27 cellular contexts compared by ENCODE assay signal in the genomic region with DNA sequence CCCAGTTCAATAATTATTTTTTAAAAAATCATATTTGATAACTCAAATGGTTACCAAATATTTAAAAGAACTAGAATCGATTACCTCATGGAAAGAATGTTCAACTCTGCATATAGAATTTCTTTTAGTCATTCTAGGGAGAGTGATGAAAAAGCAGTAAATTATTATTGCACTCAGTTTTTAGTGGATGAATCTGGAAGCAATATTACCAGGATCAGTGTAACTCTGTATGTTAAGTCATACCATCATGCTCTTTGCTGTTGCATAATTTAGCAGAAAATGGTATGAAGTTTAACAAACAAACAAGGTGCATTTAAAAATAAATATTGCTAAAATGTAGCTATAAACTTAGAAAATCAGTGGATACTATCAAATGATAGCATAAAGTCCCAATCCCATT.
"Had no signal": no experiment of that assay in that cellular context is flagged by ENCODE, and none has a peak within 500 bp of the region (broad histone marks: within the 10 kb centered on the region; RNA-seq: fewer than 3 reads in every experiment).

No MANE protein-coding gene starts in this region.

- H3K9ac ChIP-seq: neural progenitor cell, parathyroid adenoma had no signal

- H3K4me3 Mint-ChIP-seq: naive thymus-derived CD4-positive, alpha-beta T cell; natural killer cell; nephron; neural progenitor cell; stimulated activated effector memory CD8-positive, alpha-beta T cell treated with anti-CD3 and anti-CD28 coated beads, Interleukin-12 subunit alpha, Interleukin-12 subunit beta, amount 100 ng/mL, for 72 hours; stimulated activated naive B cell treated with anti-CD40 and anti-IgM and Interleukin-4, amounts not matched to agents 10 μg/mL and 1 μg/mL and 100 μg/mL, for 72 hours; stimulated activated naive CD8-positive, alpha-beta T cell treated with anti-CD3 and anti-CD28 coated beads, Interleukin-15, Interleukin-2, amounts not matched to agents 100 ng/mL and 50 ng/mL, for 24 hours had no signal

- H3K27ac Mint-ChIP-seq: naive thymus-derived CD4-positive, alpha-beta T cell; natural killer cell; neural progenitor cell; stimulated activated effector memory CD8-positive, alpha-beta T cell treated with anti-CD3 and anti-CD28 coated beads, Interleukin-12 subunit alpha, Interleukin-12 subunit beta, amount 100 ng/mL, for 72 hours; stimulated activated naive B cell treated with anti-CD40 and anti-IgM and Interleukin-4, amounts not matched to agents 10 μg/mL and 1 μg/mL and 100 μg/mL, for 72 hours; stimulated activated naive CD8-positive, alpha-beta T cell treated with anti-CD3 and anti-CD28 coated beads, Interleukin-15, Interleukin-2, amounts not matched to agents 100 ng/mL and 50 ng/mL, for 24 hours had no signal

- H3K9me3 ChIP-seq: ovary, prostate gland, right lobe of liver, sigmoid colon, stomach, thoracic aorta, thyroid gland, tibial nerve, upper lobe of left lung, vagina had no signal

- H3K4me1 ChIP-seq: neural progenitor cell, parathyroid adenoma, prostate gland, right lobe of liver, thyroid gland, vagina had no signal

- H3K4me3 ChIP-seq: neural progenitor cell, ovary, prostate gland, right lobe of liver, sigmoid colon, stomach, thoracic aorta, thyroid gland, tibial nerve, upper lobe of left lung, vagina had no signal

- H3K27me3 ChIP-seq: neural progenitor cell, ovary, right lobe of liver, sigmoid colon, stomach, thyroid gland, tibial nerve, upper lobe of left lung, vagina had no signal

- H3K36me3 Mint-ChIP-seq: natural killer cell; neural progenitor cell; stimulated activated effector memory CD8-positive, alpha-beta T cell treated with anti-CD3 and anti-CD28 coated beads, Interleukin-12 subunit alpha, Interleukin-12 subunit beta, amount 100 ng/mL, for 72 hours; stimulated activated naive B cell treated with anti-CD40 and anti-IgM and Interleukin-4, amounts not matched to agents 10 μg/mL and 1 μg/mL and 100 μg/mL, for 72 hours had no signal

- DNase-seq: naive thymus-derived CD4-positive, alpha-beta T cell; natural killer cell; occipital lobe; ovary; posterior cingulate gyrus; right cardiac atrium; right lobe of liver; sigmoid colon; small intestine; stimulated activated CD4-positive, alpha-beta T cell treated with anti-CD3 and anti-CD28 coated beads, Interleukin-1b, Interleukin-23, amount 100 ng/mL, for 48 hours; stimulated activated CD4-positive, alpha-beta T cell treated with anti-CD3 and anti-CD28 coated beads, Interleukin-4, amount 100 ng/mL, for 24 hours; stimulated activated naive B cell treated with anti-CD40 and anti-IgM and Interleukin-4, amounts not matched to agents 10 μg/mL and 1 μg/mL and 100 μg/mL, for 72 hours; stimulated activated naive CD4-positive, alpha-beta T cell treated with Interleukin-2 at 50 U/mL for 16 hours; stomach; thyroid gland; trophoblast cell; upper lobe of left lung had no signal

- H3K9me3 Mint-ChIP-seq: natural killer cell; nephron; neural progenitor cell; stimulated activated effector memory CD8-positive, alpha-beta T cell treated with anti-CD3 and anti-CD28 coated beads, Interleukin-12 subunit alpha, Interleukin-12 subunit beta, amount 100 ng/mL, for 72 hours; stimulated activated naive CD8-positive, alpha-beta T cell treated with anti-CD3 and anti-CD28 coated beads, Interleukin-15, Interleukin-2, amounts not matched to agents 100 ng/mL and 50 ng/mL, for 24 hours had no signal

- H3K36me3 ChIP-seq: neural progenitor cell, ovary, prostate gland, right lobe of liver, sigmoid colon, stomach, thoracic aorta, thyroid gland, tibial nerve, upper lobe of left lung, vagina had no signal

- FAIRE-seq: small intestine, urothelium cell line had no signal

- H3K4me1 Mint-ChIP-seq: natural killer cell; stimulated activated effector memory CD8-positive, alpha-beta T cell treated with anti-CD3 and anti-CD28 coated beads, Interleukin-12 subunit alpha, Interleukin-12 subunit beta, amount 100 ng/mL, for 72 hours; stimulated activated naive B cell treated with anti-CD40 and anti-IgM and Interleukin-4, amounts not matched to agents 10 μg/mL and 1 μg/mL and 100 μg/mL, for 72 hours had no signal
